In genomic region chr13:112207124-112207523, GRCh38 we compare ENCODE assay signal across 35 cellular contexts.
"Had no signal": no experiment of that assay in that cellular context is flagged by ENCODE, and none has a peak within 500 bp of the region (broad histone marks: within the 10 kb centered on the region; RNA-seq: fewer than 3 reads in every experiment).

No MANE protein-coding gene starts in this region.

- DNase-seq: activated CD4-positive, alpha-beta T cell treated with anti-CD3 and anti-CD28 coated beads, Interleukin-2, amount 10 ng/mL, durations not matched to agents 24 days and 14 days; activated CD4-positive, alpha-beta T cell treated with anti-CD3 and anti-CD28 coated beads, Interleukin-2, amount 50 U/mL, for 4 hours; activated CD8-positive, alpha-beta T cell treated with anti-CD3 and anti-CD28 coated beads for 36 hours; activated effector memory CD4-positive, alpha-beta T cell treated with anti-CD3 and anti-CD28 coated beads, Interleukin-2, amount 50 U/mL, for 16 hours; activated naive CD4-positive, alpha-beta T cell treated with Interleukin-2 at 50 U/mL for 16 hours; activated naive CD8-positive, alpha-beta T cell treated with anti-CD3 and anti-CD28 coated beads, Interleukin-2, amount 10 ng/mL, durations not matched to agents 7 days and 5 days; activated T-cell treated with anti-CD3 and anti-CD28 coated beads, Interleukin-2, amount 50 U/mL, for 1 hour; activated T-cell treated with anti-CD3 and anti-CD28 coated beads, Interleukin-2, amount 50 U/mL, for 72 hours; amygdala; Kasumi-1; KG1; MG63; NCI-H1048; NCI-H1436 treated with DMSO at 0.1 percent for 48 hours; NCI-H1694 treated with DMSO at 0.1 percent for 48 hours; NCI-H2029 treated with DMSO at 0.1 percent for 48 hours; NCI-H2171 treated with DMSO at 0.1 percent for 48 hours; NCI-H2227 treated with DMSO at 0.1 percent for 48 hours; NCI-H446; NCI-H510A treated with DMSO at 0.1 percent for 48 hours; NCI-H526 treated with DMSO at 0.1 percent for 48 hours; NCI-H82; NK-92 treated with Interleukin-12 subunit alpha and Interleukin-12 subunit beta, amount 100 ng/mL, for 24 hours; PC-3; Peyer's patch; RPMI8226; SHP77 treated with DMSO at 0.1 percent for 48 hours; SK-N-SH had no signal

- ATAC-seq: activated CD8-positive, alpha-beta T cell treated with anti-CD3 and anti-CD28 coated beads for 36 hours; activated T-cell treated with anti-CD3 and anti-CD28 coated beads, Interleukin-2, amount 50 U/mL, for 72 hours; activated T-helper 17 cell treated with anti-CD3 and anti-CD28 coated beads, Interleukin-2, amount 50 U/mL, for 72 hours; PC-3 had no signal

- FAIRE-seq: TTC549 had no signal

- H3K4me3 ChIP-seq: ascending aorta, MG63, Peyer's patch, SJSA1 had no signal

- H3K9me3 Mint-ChIP-seq: activated CD4-positive, alpha-beta T cell treated with anti-CD3 and anti-CD28 coated beads, Interleukin-2, amount 10 ng/mL, durations not matched to agents 24 days and 14 days; activated CD8-positive, alpha-beta T cell treated with anti-CD3 and anti-CD28 coated beads for 36 hours; activated naive CD4-positive, alpha-beta T cell treated with anti-CD3 and anti-CD28 coated beads, Interleukin-2, amount 50 U/mL, for 24 hours; activated naive CD8-positive, alpha-beta T cell treated with anti-CD3 and anti-CD28 coated beads, Interleukin-2, amount 10 ng/mL, durations not matched to agents 7 days and 5 days; activated T-cell treated with anti-CD3 and anti-CD28 coated beads, Interleukin-2, amount 50 U/mL, for 72 hours; activated T-helper 17 cell treated with anti-CD3 and anti-CD28 coated beads, Interleukin-2, amount 50 U/mL, for 72 hours; T-helper 1 cell treated with Interleukin-12 subunit alpha and Interleukin-12 subunit beta and Interleukin-4 antibody, amounts not matched to agents 30 μg/mL and 1 μg/mL, for 36 hours; T-helper 2 cell treated with Interferon-gamma antibody and Interleukin-4, amounts not matched to agents 5 μg/mL and 100 μg/mL, for 36 hours had no signal

- H3K36me3 ChIP-seq: ascending aorta, MG63, Peyer's patch, SJSA1 had no signal

- H3K4me3 Mint-ChIP-seq: activated CD4-positive, alpha-beta T cell treated with anti-CD3 and anti-CD28 coated beads, Interleukin-2, amount 10 ng/mL, durations not matched to agents 24 days and 14 days; activated CD8-positive, alpha-beta T cell treated with anti-CD3 and anti-CD28 coated beads for 36 hours; activated naive CD4-positive, alpha-beta T cell treated with anti-CD3 and anti-CD28 coated beads, Interleukin-2, amount 50 U/mL, for 24 hours; activated naive CD8-positive, alpha-beta T cell treated with anti-CD3 and anti-CD28 coated beads, Interleukin-2, amount 10 ng/mL, durations not matched to agents 7 days and 5 days; activated T-cell treated with anti-CD3 and anti-CD28 coated beads, Interleukin-2, amount 50 U/mL, for 72 hours; activated T-helper 17 cell treated with anti-CD3 and anti-CD28 coated beads, Interleukin-2, amount 50 U/mL, for 72 hours; T-helper 1 cell treated with Interleukin-12 subunit alpha and Interleukin-12 subunit beta and Interleukin-4 antibody, amounts not matched to agents 30 μg/mL and 1 μg/mL, for 36 hours; T-helper 2 cell treated with Interferon-gamma antibody and Interleukin-4, amounts not matched to agents 5 μg/mL and 100 μg/mL, for 36 hours had no signal

- H3K27ac Mint-ChIP-seq: activated CD4-positive, alpha-beta T cell treated with anti-CD3 and anti-CD28 coated beads, Interleukin-2, amount 10 ng/mL, durations not matched to agents 24 days and 14 days; activated CD8-positive, alpha-beta T cell treated with anti-CD3 and anti-CD28 coated beads for 36 hours; activated naive CD4-positive, alpha-beta T cell treated with anti-CD3 and anti-CD28 coated beads, Interleukin-2, amount 50 U/mL, for 24 hours; activated naive CD8-positive, alpha-beta T cell treated with anti-CD3 and anti-CD28 coated beads, Interleukin-2, amount 10 ng/mL, durations not matched to agents 7 days and 5 days; activated T-cell treated with anti-CD3 and anti-CD28 coated beads, Interleukin-2, amount 50 U/mL, for 72 hours; activated T-helper 17 cell treated with anti-CD3 and anti-CD28 coated beads, Interleukin-2, amount 50 U/mL, for 72 hours; T-helper 1 cell treated with Interleukin-12 subunit alpha and Interleukin-12 subunit beta and Interleukin-4 antibody, amounts not matched to agents 30 μg/mL and 1 μg/mL, for 36 hours; T-helper 2 cell treated with Interferon-gamma antibody and Interleukin-4, amounts not matched to agents 5 μg/mL and 100 μg/mL, for 36 hours had no signal

- H3K4me1 Mint-ChIP-seq: activated naive CD4-positive, alpha-beta T cell treated with anti-CD3 and anti-CD28 coated beads, Interleukin-2, amount 50 U/mL, for 24 hours; activated T-helper 17 cell treated with anti-CD3 and anti-CD28 coated beads, Interleukin-2, amount 50 U/mL, for 72 hours had no signal

- H3K36me3 Mint-ChIP-seq: activated naive CD4-positive, alpha-beta T cell treated with anti-CD3 and anti-CD28 coated beads, Interleukin-2, amount 50 U/mL, for 24 hours; activated naive CD8-positive, alpha-beta T cell treated with anti-CD3 and anti-CD28 coated beads, Interleukin-2, amount 10 ng/mL, durations not matched to agents 7 days and 5 days had no signal

- H3K27me3 ChIP-seq: ascending aorta, Peyer's patch had no signal
